In genomic region chr22:39205344-39206021, GRCh38 we compare ENCODE assay signal across 8 cellular contexts. TPM values are rescaled to one million over a fixed set of nuclear protein-coding genes. Genes with fewer than 3 reads are reported as not detected.
DNase-seq lines count a peak whose midpoint lies in the region; ATAC-seq and TF ChIP-seq lines count a peak whose summit lies in the region.

No MANE protein-coding gene starts in this region.

- CTCF ChIA-PET in activated CD4-positive, alpha-beta memory T cell treated with anti-CD3 and anti-CD28 coated beads for 36 hours (lab: Charles Lee), result interaction anchor here (1.0 kb wide), 2 partner anchors 101 to 106 kb away, joined by 4 to 5 read pairs; no protein-coding TSS in a partner anchor

- no peak for TF ChIP-seq CTCF in AG10803 (conservative IDR thresholded peaks at IDR 0.05; ENCODE audit: low read length)
- TF ChIP-seq CTCF in HFFc6 (IDR thresholded peaks at IDR 0.05), result no peak

- no peak overlapping the region for H3K4me3 ChIP-seq in AG10803 (ENCODE audit: low read length)

- intact Hi-C loops in activated CD4-positive, alpha-beta memory T cell treated with anti-CD3 and anti-CD28 coated beads for 36 hours (cut with micrococcal nuclease), result loop anchor here (5.0 kb wide), 1 partner anchor 33 kb away; no protein-coding TSS in a partner anchor

- H3K4me1 Mint-ChIP-seq in HFFc6 (ENCODE audit: low read depth), result peaks cover 35% of the 10 kb centered on the region
- H3K4me1 Mint-ChIP-seq in activated CD4-positive, alpha-beta memory T cell treated with anti-CD3 and anti-CD28 coated beads for 36 hours (ENCODE audit: low read depth), result peaks cover 24% of the 10 kb centered on the region

- DNase-seq in AG10803 (ENCODE audit: low read depth) (peak; percentile 46), HFFc6 (peak; percentile 63), iPS-NIHi7 (ENCODE audit: extremely low spot score) (peak; percentile 41), NCI-H82 treated with DMSO at 0.1 percent for 48 hours (lab: John Stamatoyannopoulos, UW; ENCODE audit: unreplicated experiment) (no peak)
- DNase-seq in activated CD4-positive, alpha-beta memory T cell treated with anti-CD3 and anti-CD28 coated beads for 36 hours, result peak; percentile 67

- peak overlapping the region; percentile 79 for H3K27ac Mint-ChIP-seq in HFFc6
- peak overlapping the region; percentile 33 for H3K27ac Mint-ChIP-seq in activated CD4-positive, alpha-beta memory T cell treated with anti-CD3 and anti-CD28 coated beads for 36 hours

- ATAC-seq in HG03135 (IDR thresholded peaks at IDR 0.05; ENCODE audit: unreplicated experiment) (no peak), HG03457 (IDR thresholded peaks at IDR 0.05; ENCODE audit: unreplicated experiment) (no peak), GM19397 (IDR thresholded peaks at IDR 0.05; ENCODE audit: unreplicated experiment) (no peak)

- H3K9me3 Mint-ChIP-seq in HFFc6, result no peaks in the 10 kb centered on the region
- H3K9me3 Mint-ChIP-seq in activated CD4-positive, alpha-beta memory T cell treated with anti-CD3 and anti-CD28 coated beads for 36 hours, result no peaks in the 10 kb centered on the region

- H3K27me3 Mint-ChIP-seq in HFFc6 (ENCODE audit: insufficient read depth), result peaks cover 4% of the 10 kb centered on the region
- peaks cover 4% of the 10 kb centered on the region for H3K27me3 Mint-ChIP-seq in activated CD4-positive, alpha-beta memory T cell treated with anti-CD3 and anti-CD28 coated beads for 36 hours

- H3K4me3 Mint-ChIP-seq in HFFc6, result peak overlapping the region; percentile 47
- H3K4me3 Mint-ChIP-seq in activated CD4-positive, alpha-beta memory T cell treated with anti-CD3 and anti-CD28 coated beads for 36 hours, result no peak overlapping the region

- POLR2A ChIA-PET in activated CD4-positive, alpha-beta memory T cell treated with anti-CD3 and anti-CD28 coated beads for 36 hours (lab: Charles Lee), result interaction anchor here (1.3 kb wide), 1 partner anchor 106 kb away, joined by 3 read pairs; no protein-coding TSS in a partner anchor

- H3K36me3 Mint-ChIP-seq in HFFc6 (ENCODE audit: low read depth), result no peaks in the 10 kb centered on the region
- no peaks in the 10 kb centered on the region for H3K36me3 Mint-ChIP-seq in activated CD4-positive, alpha-beta memory T cell treated with anti-CD3 and anti-CD28 coated beads for 36 hours

RNA-seq across cellular contexts. Expression of gene PDGFB, which starts 39.3 kb away (rescaled TPM):
- total RNA-seq in HFFc6 (2021; fragmentation: NEBNext Ultra II Directional; extraction: Animal tissue kit (Norgen Biotek cat#: 25700)), result not detected
- 10 to 100 TPM; 11.7 to 13.3 TPM for total RNA-seq in activated CD4-positive, alpha-beta memory T cell treated with anti-CD3 and anti-CD28 coated beads for 36 hours

RNA-seq across cellular contexts. Expression of gene CBX7, which starts 53.0 kb away (rescaled TPM):
- 1 to 10 TPM; 6.2 to 7.2 (median 6.8) TPM for total RNA-seq in HFFc6 (2021; fragmentation: NEBNext Ultra II Directional; extraction: Animal tissue kit (Norgen Biotek cat#: 25700))
- 10 to 100 TPM; 35.7 to 37.7 TPM for total RNA-seq in activated CD4-positive, alpha-beta memory T cell treated with anti-CD3 and anti-CD28 coated beads for 36 hours

Comparison
In these comparisons a context has a peak if more than half of its experiments do, and no peak if none do; other contexts are left out.
1. RNA of gene PDGFB, which starts 39.3 kb away (total RNA-seq): 11.7 to 13.3 TPM in activated CD4-positive, alpha-beta memory T cell treated with anti-CD3 and anti-CD28 coated beads for 36 hours; not detected in HFFc6; every median in the first group is over 10 times any median in the second.
2. RNA of gene CBX7, which starts 53.0 kb away (total RNA-seq): 35.7 to 37.7 TPM in activated CD4-positive, alpha-beta memory T cell treated with anti-CD3 and anti-CD28 coated beads for 36 hours; 6.2 to 7.2 TPM in HFFc6; every median in the first group is over 4 times any median in the second.